In the genomic region with DNA sequence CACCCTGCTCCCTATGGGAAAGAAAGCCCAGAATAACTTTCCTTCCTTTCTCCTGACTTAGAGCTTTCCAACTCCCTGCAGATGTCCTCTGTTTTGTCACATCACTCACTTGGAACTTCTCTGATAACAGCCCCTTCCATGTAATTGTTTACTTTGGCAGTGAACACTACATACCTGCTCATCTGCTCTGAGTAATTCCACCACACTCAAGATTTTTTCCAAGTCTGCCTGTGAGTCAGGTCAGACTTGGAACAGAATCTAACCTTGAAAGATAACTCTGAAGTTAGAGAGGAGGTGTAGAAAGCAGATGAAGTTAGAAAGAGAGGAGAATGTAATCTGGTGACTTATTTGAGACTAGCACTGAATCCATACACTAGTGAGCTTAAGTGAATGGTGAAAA, we compare ENCODE assay signal across 1 cellular context.
TF ChIP-seq lines count a peak whose summit lies in the region.

No MANE protein-coding gene starts in this region.

TF ChIP-seq in SK-N-SH treated with all-trans-retinoic acid at 6 μM for 48 hours, 23 proteins besides CTCF, POLR2A, EP300 and RAD21 (continued from another document):
- no peak for TF ChIP-seq OSR1 (CRISPR knock-in tag; IDR thresholded peaks at IDR 0.05)
- TF ChIP-seq ESRRG (CRISPR knock-in tag; IDR thresholded peaks at IDR 0.05) = no peak
- TF ChIP-seq ZNF565 (CRISPR knock-in tag; conservative IDR thresholded peaks at IDR 0.05; ENCODE audit: low read depth) = no peak
- TF ChIP-seq ARNTL (CRISPR knock-in tag; IDR thresholded peaks at IDR 0.05; ENCODE audit: borderline replicate concordance, low read depth) = no peak
- TF ChIP-seq GLIS3 (CRISPR knock-in tag; IDR thresholded peaks at IDR 0.05) = no peak
- no peak for TF ChIP-seq CSRNP3 (CRISPR knock-in tag; IDR thresholded peaks at IDR 0.05)
- no peak for TF ChIP-seq BACH2 (CRISPR knock-in tag; IDR thresholded peaks at IDR 0.05; ENCODE audit: borderline replicate concordance)
- no peak for TF ChIP-seq RARB (CRISPR knock-in tag; IDR thresholded peaks at IDR 0.05)
- no peak for TF ChIP-seq CREB5 (CRISPR knock-in tag; IDR thresholded peaks at IDR 0.05; ENCODE audit: low read depth)
- TF ChIP-seq ISL1 (CRISPR knock-in tag; IDR thresholded peaks at IDR 0.05) = no peak
- no peak for TF ChIP-seq PPARA (CRISPR knock-in tag; IDR thresholded peaks at IDR 0.05; ENCODE audit: borderline replicate concordance)
